1 cellular context compared by ENCODE assay signal in genomic region chr11:127003260-127003981, GRCh38.
TF ChIP-seq lines count a peak whose summit lies in the region.

No MANE protein-coding gene starts in this region.

TF ChIP-seq in WTC11, 78 proteins besides CTCF, POLR2A, EP300 and RAD21 (continued from another document):
- TF ChIP-seq ZNF532 (CRISPR knock-in tag; IDR thresholded peaks at IDR 0.05; ENCODE audit: borderline replicate concordance) (no peak), PRRX2 (CRISPR knock-in tag; IDR thresholded peaks at IDR 0.05) (no peak), GABPB1 (CRISPR knock-in tag; IDR thresholded peaks at IDR 0.05) (no peak), GTF2I (CRISPR knock-in tag; conservative IDR thresholded peaks at IDR 0.05) (no peak), KAT7 (CRISPR knock-in tag; IDR thresholded peaks at IDR 0.05; ENCODE audit: borderline replicate concordance) (no peak), PREB (CRISPR knock-in tag; IDR thresholded peaks at IDR 0.05; ENCODE audit: borderline replicate concordance) (no peak), ZSCAN18 (CRISPR knock-in tag; IDR thresholded peaks at IDR 0.05) (no peak), FOXJ3 (CRISPR knock-in tag; IDR thresholded peaks at IDR 0.05; ENCODE audit: borderline replicate concordance) (no peak), USF2 (CRISPR knock-in tag; IDR thresholded peaks at IDR 0.05) (no peak; the same call in 1 of the 2 replicates), E2F1 (CRISPR knock-in tag; IDR thresholded peaks at IDR 0.05) (no peak), FOXP1 (CRISPR knock-in tag; IDR thresholded peaks at IDR 0.05; ENCODE audit: borderline replicate concordance) (no peak), ZNF512 (CRISPR knock-in tag; IDR thresholded peaks at IDR 0.05; ENCODE audit: borderline replicate concordance) (0 out of 2 replicates have a peak, but pooled peaks have one; percentile 35), NR1H2 (CRISPR knock-in tag; IDR thresholded peaks at IDR 0.05) (0 out of 2 replicates have a peak, but pooled peaks have one; percentile 20), STAT6 (CRISPR knock-in tag; conservative IDR thresholded peaks at IDR 0.05; ENCODE audit: low read depth) (no peak), ZNF138 (CRISPR knock-in tag; conservative IDR thresholded peaks at IDR 0.05) (0 out of 2 replicates have a peak, but pooled peaks have one; percentile 33), ZNF671 (CRISPR knock-in tag; IDR thresholded peaks at IDR 0.05) (no peak), ZNF396 (CRISPR knock-in tag; IDR thresholded peaks at IDR 0.05; ENCODE audit: borderline replicate concordance) (no peak), SP1 (CRISPR knock-in tag; conservative IDR thresholded peaks at IDR 0.05) (0 out of 2 replicates have a peak, but pooled peaks have one; percentile 9), EMX1 (CRISPR knock-in tag; IDR thresholded peaks at IDR 0.05) (no peak), RORB (CRISPR knock-in tag; IDR thresholded peaks at IDR 0.05) (no peak), MXD4 (CRISPR knock-in tag; IDR thresholded peaks at IDR 0.05; ENCODE audit: borderline replicate concordance) (no peak), CBFB (CRISPR knock-in tag; IDR thresholded peaks at IDR 0.05; ENCODE audit: low read depth) (0 out of 2 replicates have a peak, but pooled peaks have one; percentile 51), NR3C1 (CRISPR knock-in tag; conservative IDR thresholded peaks at IDR 0.05; ENCODE audit: low read depth) (no peak), GRHL2 (CRISPR knock-in tag; IDR thresholded peaks at IDR 0.05; ENCODE audit: insufficient replicate concordance, severe bottlenecking) (no peak), SMAD4 (CRISPR knock-in tag; IDR thresholded peaks at IDR 0.05) (no peak), ZNF263 (CRISPR knock-in tag; IDR thresholded peaks at IDR 0.05; ENCODE audit: low read depth) (peak; percentile 37; the same call in 1 of the 2 replicates), MAX (CRISPR knock-in tag; IDR thresholded peaks at IDR 0.05) (peak; percentile 81), ERG (CRISPR knock-in tag; IDR thresholded peaks at IDR 0.05) (no peak), MYBL2 (CRISPR knock-in tag; IDR thresholded peaks at IDR 0.05) (no peak), NR2C2 (CRISPR knock-in tag; IDR thresholded peaks at IDR 0.05) (no peak), ESRRA (CRISPR knock-in tag; IDR thresholded peaks at IDR 0.05; ENCODE audit: borderline replicate concordance) (no peak)
TF ChIP-seq in WTC11: peak in this region for 12.
